ENCODE assay signal across 16 cellular contexts in the genomic region with DNA sequence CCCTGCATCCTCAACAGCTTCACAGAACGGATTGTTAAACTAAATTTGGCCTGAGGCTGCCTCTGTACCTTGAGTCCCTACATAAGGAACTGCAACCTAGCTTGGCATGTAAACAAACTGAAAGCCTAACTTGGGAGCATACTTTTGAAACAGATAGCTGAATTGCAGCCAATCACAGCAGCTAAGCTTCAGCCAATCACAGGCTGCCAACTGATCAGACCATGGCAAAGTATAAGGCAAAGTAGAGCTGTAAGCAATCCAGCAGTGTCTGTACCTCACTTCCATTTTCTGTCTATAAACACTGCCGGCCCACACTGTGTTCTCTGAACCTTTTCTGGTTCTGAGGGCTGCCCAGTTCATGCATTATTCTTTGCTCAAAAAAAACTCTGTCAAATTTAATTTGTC. TPM values are rescaled to one million over a fixed set of nuclear protein-coding genes. Genes with fewer than 3 reads are reported as not detected.
DNase-seq lines count a peak whose midpoint lies in the region; ATAC-seq and TF ChIP-seq lines count a peak whose summit lies in the region.
"Had no signal": no experiment of that assay in that cellular context is flagged by ENCODE, and none has a peak within 500 bp of the region (broad histone marks: within the 10 kb centered on the region; RNA-seq: fewer than 3 reads in every experiment).

No MANE protein-coding gene starts in this region.

- TF ChIP-seq CTCF in GM06990 (IDR thresholded peaks at IDR 0.05; ENCODE audit: insufficient read depth, low read length, poor library complexity, severe bottlenecking) = no peak
- no peak for TF ChIP-seq CTCF in fibroblast of the aortic adventitia (IDR thresholded peaks at IDR 0.05; ENCODE audit: insufficient read depth, low read length)
- TF ChIP-seq CTCF in left lung (IDR thresholded peaks at IDR 0.05) = no peak

- no peaks in the 10 kb centered on the region for H3K36me3 ChIP-seq in GM06990 (ENCODE audit: control insufficient read depth, insufficient read depth, low read length)
- H3K36me3 ChIP-seq in left lung = no peaks in the 10 kb centered on the region
- H3K36me3 ChIP-seq: thoracic aorta had no signal

- H3K9me3 ChIP-seq in left lung = peaks cover 0 to 4% of the 10 kb centered on the region in 2 donors
- H3K9me3 ChIP-seq: thoracic aorta had no signal

- H3K27ac ChIP-seq in left lung = no peak overlapping the region
- H3K27ac ChIP-seq: thoracic aorta had no signal

- no peaks in the 10 kb centered on the region for H3K27me3 ChIP-seq in GM06990 (replicated peaks; ENCODE audit: control insufficient read depth, insufficient read depth, low read length)
- no peaks in the 10 kb centered on the region for H3K27me3 ChIP-seq in left lung

- intact Hi-C loops in left lung (cut with DNase I) = no loop called here

- H3K4me3 ChIP-seq in GM06990 (replicated peaks; ENCODE audit: low read depth, low read length) = no peak overlapping the region
- H3K4me3 ChIP-seq in fibroblast of the aortic adventitia (ENCODE audit: low read depth, low read length) = no peak overlapping the region
- H3K4me3 ChIP-seq in left lung = no peak overlapping the region
- H3K4me3 ChIP-seq: thoracic aorta had no signal

- ATAC-seq in HG03280 (IDR thresholded peaks at IDR 0.05; ENCODE audit: unreplicated experiment) = peak; percentile 71
- no peak for ATAC-seq in left lung
- ATAC-seq: left ventricle myocardium superior had no signal

- DNase-seq in GM06990 (ENCODE audit: extremely low read depth, insufficient read length) = peak; percentile 16
- peak; percentile 14 for DNase-seq in RPMI8226
- DNase-seq in fibroblast of the aortic adventitia (ENCODE audit: low read depth) = peak; percentile 16
- no peak for DNase-seq in left lung
- DNase-seq in NCI-H524 (lab: John Stamatoyannopoulos, UW) = no peak
- DNase-seq in OCI-M2 (lab: John Stamatoyannopoulos, UW; ENCODE audit: unreplicated experiment) = no peak
- DNase-seq in activated CD4-positive, alpha-beta T cell treated with anti-CD3 and anti-CD28 coated beads for 4 hours = no peak
- DNase-seq: activated CD4-positive, alpha-beta T cell treated with anti-CD3 and anti-CD28 coated beads, Interleukin-2, amount 50 U/mL, for 1 hour; CD4-positive, alpha-beta memory T cell; effector memory CD4-positive, alpha-beta T cell; glutamatergic neuron; left ventricle myocardium superior; NCI-H146; small intestine had no signal

- H3K4me1 ChIP-seq in left lung = no peaks in the 10 kb centered on the region

RNA-seq across cellular contexts. Expression of a gene that starts 8.9 kb away (rescaled TPM):
- total RNA-seq in fibroblast of the aortic adventitia (ENCODE audit: low replicate concordance) (2.6 and 8.8 TPM in 2 replicates), left lung (1 to 10 TPM; 5.2 to 7.5 TPM)

RNA-seq across cellular contexts. Expression of a gene that starts 31.9 kb away (rescaled TPM):
- total RNA-seq in fibroblast of the aortic adventitia (ENCODE audit: low replicate concordance) (103 and 114 TPM in 2 replicates), left lung (10 to 100 TPM; 77.4 to 91.8 TPM)

Comparison
In these comparisons a context has a peak if more than half of its experiments do, and no peak if none do; other contexts are left out.
1. DNase-seq: peak in GM06990 (single experiment), RPMI8226 (single experiment) and fibroblast of the aortic adventitia (single experiment); none in left lung (0 of 2), NCI-H524 (0 of 2), OCI-M2 (single experiment) and activated CD4-positive, alpha-beta T cell treated with anti-CD3 and anti-CD28 coated beads for 4 hours (0 of 2).